ENCODE assay signal across 23 cellular contexts in genomic region chr20:58058421-58059140, GRCh38.
A peak's percentile ranks its signal among the peaks of the same experiment; 100 is the strongest.
DNase-seq lines count a peak whose midpoint lies in the region; ATAC-seq, FAIRE-seq and TF ChIP-seq lines count a peak whose summit lies in the region.
"Had no signal": no experiment of that assay in that cellular context is flagged by ENCODE, and none has a peak within 500 bp of the region (broad histone marks: within the 10 kb centered on the region; RNA-seq: fewer than 3 reads in every experiment).

No MANE protein-coding gene starts in this region.

- no peak overlapping the region for H3K27ac Mint-ChIP-seq in activated CD8-positive, alpha-beta T cell treated with anti-CD3 and anti-CD28 coated beads, Interleukin-2, amount 10 ng/mL, durations not matched to agents 7 days and 5 days
- no peak overlapping the region for H3K27ac Mint-ChIP-seq in activated CD8-positive, alpha-beta T cell treated with anti-CD3 and anti-CD28 coated beads for 36 hours
- H3K27ac Mint-ChIP-seq: CD4-positive, alpha-beta memory T cell had no signal

- TF ChIP-seq POLR2A in esophagus muscularis mucosa (IDR thresholded peaks at IDR 0.05; ENCODE audit: low read depth) (no peak), H54 (IDR thresholded peaks at IDR 0.05; ENCODE audit: low read depth, low read length) (no peak)

- TF ChIP-seq EP300 in esophagus muscularis mucosa (IDR thresholded peaks at IDR 0.05) = no peak

- no peak for TF ChIP-seq CTCF in activated CD8-positive, alpha-beta T cell treated with anti-CD3 and anti-CD28 coated beads for 36 hours (IDR thresholded peaks at IDR 0.05)
- TF ChIP-seq CTCF in esophagus muscularis mucosa (IDR thresholded peaks at IDR 0.05) = no peak
- no peak for TF ChIP-seq CTCF in foreskin fibroblast (IDR thresholded peaks at IDR 0.05; ENCODE audit: low read depth, low read length)

- no peak overlapping the region for H3K4me3 Mint-ChIP-seq in activated CD8-positive, alpha-beta T cell treated with anti-CD3 and anti-CD28 coated beads, Interleukin-2, amount 10 ng/mL, durations not matched to agents 7 days and 5 days
- no peak overlapping the region for H3K4me3 Mint-ChIP-seq in activated CD8-positive, alpha-beta T cell treated with anti-CD3 and anti-CD28 coated beads for 36 hours
- H3K4me3 Mint-ChIP-seq: CD4-positive, alpha-beta memory T cell; IgD-negative memory B cell had no signal

- CTCF ChIA-PET in activated CD8-positive, alpha-beta T cell treated with anti-CD3 and anti-CD28 coated beads, Interleukin-2, amount 10 ng/mL, durations not matched to agents 7 days and 5 days (lab: Charles Lee) = no interaction called here
- CTCF ChIA-PET in activated CD8-positive, alpha-beta T cell treated with anti-CD3 and anti-CD28 coated beads for 36 hours (lab: Charles Lee) = interaction anchor here (1.1 to 1.5 kb wide), 3 partner anchors 28 to 60 kb away, joined by 3 to 4 read pairs (median 3); no protein-coding TSS in a partner anchor

- ATAC-seq in activated CD8-positive, alpha-beta T cell treated with anti-CD3 and anti-CD28 coated beads, Interleukin-2, amount 10 ng/mL, durations not matched to agents 7 days and 5 days = no peak
- no peak for ATAC-seq in activated CD8-positive, alpha-beta T cell treated with anti-CD3 and anti-CD28 coated beads for 36 hours

- intact Hi-C loops in activated CD8-positive, alpha-beta T cell treated with anti-CD3 and anti-CD28 coated beads for 36 hours (cut with micrococcal nuclease) = no loop called here
- intact Hi-C loops in esophagus muscularis mucosa (cut with DNase I) (no loop called here), posterior vena cava (cut with DNase I) (no loop called here)

- H3K27ac ChIP-seq in esophagus muscularis mucosa (replicated peaks in 1 of 4) = no peak overlapping the region
- H3K27ac ChIP-seq: 22Rv1, BLaER1 had no signal

- H3K27me3 ChIP-seq in esophagus muscularis mucosa = no peaks in the 10 kb centered on the region
- H3K27me3 ChIP-seq: BLaER1 had no signal

- FAIRE-seq in H54 (lab: Jason Lieb, UNC) = no peak
- FAIRE-seq: GM12891 had no signal

- H3K27me3 Mint-ChIP-seq in activated CD8-positive, alpha-beta T cell treated with anti-CD3 and anti-CD28 coated beads, Interleukin-2, amount 10 ng/mL, durations not matched to agents 7 days and 5 days (ENCODE audit: low read depth) = peaks cover 12% of the 10 kb centered on the region
- peaks cover 28% of the 10 kb centered on the region for H3K27me3 Mint-ChIP-seq in activated CD8-positive, alpha-beta T cell treated with anti-CD3 and anti-CD28 coated beads for 36 hours

- WGBS in esophagus muscularis mucosa = 81% methylated on average over 7 of the region's 7 CpGs

- H3K4me1 ChIP-seq in esophagus muscularis mucosa = peaks cover 9 to 33% (median 29%) of the 10 kb centered on the region in 4 donors
- H3K4me1 ChIP-seq: BLaER1, Caco-2 had no signal

- POLR2A ChIA-PET in activated CD8-positive, alpha-beta T cell treated with anti-CD3 and anti-CD28 coated beads, Interleukin-2, amount 10 ng/mL, durations not matched to agents 7 days and 5 days (lab: Charles Lee) = no interaction called here
- POLR2A ChIA-PET in activated CD8-positive, alpha-beta T cell treated with anti-CD3 and anti-CD28 coated beads for 36 hours (lab: Charles Lee) = no interaction called here

- peaks cover 3% of the 10 kb centered on the region for H3K9me3 Mint-ChIP-seq in activated CD8-positive, alpha-beta T cell treated with anti-CD3 and anti-CD28 coated beads, Interleukin-2, amount 10 ng/mL, durations not matched to agents 7 days and 5 days (ENCODE audit: insufficient read depth)
- H3K9me3 Mint-ChIP-seq in activated CD8-positive, alpha-beta T cell treated with anti-CD3 and anti-CD28 coated beads for 36 hours = peaks cover 6% of the 10 kb centered on the region

- H3K4me3 ChIP-seq in esophagus muscularis mucosa (no peak overlapping the region), foreskin fibroblast (ENCODE audit: low read depth in 1 of 2, low read length in 2 of 2) (no peak overlapping the region)
- H3K4me3 ChIP-seq: BLaER1 had no signal

- DNase-seq in activated CD8-positive, alpha-beta T cell treated with anti-CD3 and anti-CD28 coated beads, Interleukin-2, amount 10 ng/mL, durations not matched to agents 7 days and 5 days = peak; percentile 7
- no peak for DNase-seq in activated CD8-positive, alpha-beta T cell treated with anti-CD3 and anti-CD28 coated beads for 36 hours
- DNase-seq in esophagus muscularis mucosa (ENCODE audit: extremely low spot score) (peak; percentile 79), posterior vena cava (ENCODE audit: low spot score) (peak; percentile 35), mucosa of gallbladder (ENCODE audit: low spot score) (no peak), foreskin fibroblast (no peak), HT-29 (ENCODE audit: low spot score) (no peak), H54 (ENCODE audit: insufficient read length, low spot score) (no peak)
- DNase-seq: ACHN; CD4-positive, alpha-beta memory T cell; DMS153; HCEC 1CT; MV-4-11; NCI-H1105 treated with DMSO at 0.1 percent for 48 hours; NCI-H2029 treated with DMSO at 0.1 percent for 48 hours; NCI-H226; NCI-H510A treated with DMSO at 0.1 percent for 48 hours; NCI-H748 treated with DMSO at 0.1 percent for 48 hours had no signal

- H3K4me1 Mint-ChIP-seq in activated CD8-positive, alpha-beta T cell treated with anti-CD3 and anti-CD28 coated beads, Interleukin-2, amount 10 ng/mL, durations not matched to agents 7 days and 5 days (ENCODE audit: low read depth) = no peaks in the 10 kb centered on the region
- no peaks in the 10 kb centered on the region for H3K4me1 Mint-ChIP-seq in activated CD8-positive, alpha-beta T cell treated with anti-CD3 and anti-CD28 coated beads for 36 hours (ENCODE audit: low read depth)
- H3K4me1 Mint-ChIP-seq: CD4-positive, alpha-beta memory T cell; IgD-negative memory B cell had no signal

- peaks cover 0 to 5% (median 0%) of the 10 kb centered on the region in 4 donors for H3K9me3 ChIP-seq in esophagus muscularis mucosa

- H3K36me3 ChIP-seq in esophagus muscularis mucosa = no peaks in the 10 kb centered on the region
- H3K36me3 ChIP-seq: BLaER1 had no signal

- no peaks in the 10 kb centered on the region for H3K36me3 Mint-ChIP-seq in activated CD8-positive, alpha-beta T cell treated with anti-CD3 and anti-CD28 coated beads, Interleukin-2, amount 10 ng/mL, durations not matched to agents 7 days and 5 days (ENCODE audit: low read depth)
- H3K36me3 Mint-ChIP-seq in activated CD8-positive, alpha-beta T cell treated with anti-CD3 and anti-CD28 coated beads for 36 hours (ENCODE audit: low read depth) = no peaks in the 10 kb centered on the region
- H3K36me3 Mint-ChIP-seq: CD4-positive, alpha-beta memory T cell had no signal

Comparison
In these comparisons a context has a peak if more than half of its experiments do, and no peak if none do; other contexts are left out.
1. DNase-seq: peak in activated CD8-positive, alpha-beta T cell treated with anti-CD3 and anti-CD28 coated beads, Interleukin-2, amount 10 ng/mL, durations not matched to agents 7 days and 5 days (single experiment), esophagus muscularis mucosa (single experiment) and posterior vena cava (single experiment); none in activated CD8-positive, alpha-beta T cell treated with anti-CD3 and anti-CD28 coated beads for 36 hours (single experiment), mucosa of gallbladder (single experiment), foreskin fibroblast (0 of 2), HT-29 (single experiment) and H54 (single experiment).